ENCODE assay signal across 27 cellular contexts in genomic region chr4:97110506-97110905, GRCh38.
"Had no signal": no experiment of that assay in that cellular context is flagged by ENCODE, and none has a peak within 500 bp of the region (broad histone marks: within the 10 kb centered on the region; RNA-seq: fewer than 3 reads in every experiment).

No MANE protein-coding gene starts in this region.

- H3K27me3 ChIP-seq: stomach, suprapubic skin, testis, thyroid gland, tibial artery, tibial nerve, transverse colon, upper lobe of left lung, upper lobe of right lung, uterus, vagina had no signal

- H3K4me3 ChIP-seq: stomach, suprapubic skin, thoracic aorta, thyroid gland, tibial artery, tibial nerve, transverse colon, upper lobe of left lung, upper lobe of right lung, uterus, vagina had no signal

- H3K4me1 ChIP-seq: stomach, suprapubic skin, testis, thyroid gland, tibial artery, tibial nerve, transverse colon, upper lobe of left lung, upper lobe of right lung, uterus, vagina had no signal

- ATAC-seq: stimulated activated effector memory CD8-positive, alpha-beta T cell treated with anti-CD3 and anti-CD28 coated beads, Interleukin-12 subunit alpha, Interleukin-12 subunit beta, amount 100 ng/mL, for 72 hours; stimulated activated memory B cell treated with anti-CD40 and anti-IgM and Interleukin-4, amounts not matched to agents 10 μg/mL and 1 μg/mL and 100 μg/mL, for 72 hours; stimulated activated naive B cell treated with anti-CD40 and anti-IgM and Interleukin-4, amounts not matched to agents 10 μg/mL and 1 μg/mL and 100 μg/mL, for 72 hours; stimulated activated naive CD8-positive, alpha-beta T cell treated with anti-CD3 and anti-CD28 coated beads, Interleukin-15, amount 100 ng/mL, for 72 hours; stimulated activated naive CD8-positive, alpha-beta T cell treated with anti-CD3 and anti-CD28 coated beads, Interleukin-15, Interleukin-2, amounts not matched to agents 100 U/mL and 50 U/mL, for 24 hours; upper lobe of right lung had no signal

- FAIRE-seq: urothelium cell line had no signal

- H3K27ac ChIP-seq: stomach, suprapubic skin, testis, thoracic aorta, thyroid gland, tibial artery, tibial nerve, transverse colon, upper lobe of left lung, upper lobe of right lung, uterus, vagina had no signal

- H3K36me3 ChIP-seq: stomach, suprapubic skin, thoracic aorta, thyroid gland, tibial artery, tibial nerve, transverse colon, upper lobe of left lung, upper lobe of right lung, uterus, vagina had no signal

- DNase-seq: stimulated activated CD4-positive, alpha-beta T cell treated with anti-CD3 and anti-CD28 coated beads, Interleukin-2, amount 100 ng/mL, for 48 hours; stimulated activated CD4-positive, alpha-beta T cell treated with anti-CD3 and anti-CD28 coated beads, Interleukin-4, amount 100 ng/mL, for 1 hour; stimulated activated CD4-positive, alpha-beta T cell treated with anti-CD3 and anti-CD28 coated beads, Interleukin-4, amount 100 ng/mL, for 24 hours; stimulated activated CD4-positive, alpha-beta T cell treated with anti-CD3 and anti-CD28 coated beads, Interleukin-4, amount 100 ng/mL, for 4 hours; stimulated activated CD8-positive, alpha-beta memory T cell treated with anti-CD3 and anti-CD28 coated beads, Interleukin-4, amount 100 ng/mL, for 48 hours; stimulated activated naive B cell treated with anti-CD40 and anti-IgM and Interleukin-4, amounts not matched to agents 10 μg/mL and 1 μg/mL and 100 μg/mL, for 72 hours; stimulated activated naive CD4-positive, alpha-beta T cell; stimulated activated naive CD4-positive, alpha-beta T cell treated with Interleukin-2 at 50 U/mL for 16 hours; stimulated activated naive CD8-positive, alpha-beta T cell treated with anti-CD3 and anti-CD28 coated beads, Interleukin-15, amount 100 ng/mL, for 72 hours; stimulated activated naive CD8-positive, alpha-beta T cell treated with anti-CD3 and anti-CD28 coated beads, Interleukin-15, Interleukin-2, amounts not matched to agents 100 U/mL and 50 U/mL, for 24 hours; stomach; substantia nigra; testis; thyroid gland; tibial artery; transverse colon; trophoblast cell; upper lobe of left lung; upper lobe of right lung; uterus had no signal

- H3K9me3 ChIP-seq: stomach, testis, thoracic aorta, thyroid gland, tibial artery, tibial nerve, transverse colon, upper lobe of left lung, upper lobe of right lung, uterus, vagina had no signal
